16 cellular contexts compared by ENCODE assay signal in genomic region chr10:12503311-12503710, GRCh38.
A peak's percentile ranks its signal among the peaks of the same experiment; 100 is the strongest.
DNase-seq lines count a peak whose midpoint lies in the region; ATAC-seq and TF ChIP-seq lines count a peak whose summit lies in the region.
"Had no signal": no experiment of that assay in that cellular context is flagged by ENCODE, and none has a peak within 500 bp of the region (broad histone marks: within the 10 kb centered on the region; RNA-seq: fewer than 3 reads in every experiment).

No MANE protein-coding gene starts in this region.

- H3K27me3 ChIP-seq in testis = no peaks in the 10 kb centered on the region

- no peak for ATAC-seq in GM19328 (IDR thresholded peaks at IDR 0.05; ENCODE audit: unreplicated experiment)

- no peak overlapping the region for H3K4me3 ChIP-seq in testis
- H3K4me3 ChIP-seq: thoracic aorta had no signal

- 89 to 94% methylated on average over 10 of the region's 10 CpGs for WGBS in testis, 2 donors

- no peaks in the 10 kb centered on the region for H3K9me3 ChIP-seq in testis
- H3K9me3 ChIP-seq: thoracic aorta had no signal

- H3K27ac ChIP-seq in testis = no peak overlapping the region
- H3K27ac ChIP-seq: RWPE1, thoracic aorta had no signal

- intact Hi-C loops in testis (cut with DNase I; ENCODE audit: low total_unique reads) = no loop called here

- TF ChIP-seq CTCF in testis (IDR thresholded peaks at IDR 0.05) = no peak

- DNase-seq in NCI-H1105 treated with DMSO at 0.1 percent for 48 hours (lab: John Stamatoyannopoulos, UW) = peak; percentile 84
- peak; percentile 87 for DNase-seq in NCI-H2171 treated with DMSO at 0.1 percent for 48 hours (lab: John Stamatoyannopoulos, UW)
- peak; percentile 15 to 37 for DNase-seq in erythroblast (lab: John Stamatoyannopoulos, UW)
- peak; percentile 2 for DNase-seq in testis
- DNase-seq in NK-92 (lab: John Stamatoyannopoulos, UW; ENCODE audit: unreplicated experiment) = no peak
- no peak for DNase-seq in NCI-H82 treated with DMSO at 0.1 percent for 48 hours (lab: John Stamatoyannopoulos, UW; ENCODE audit: unreplicated experiment)
- DNase-seq: activated CD4-positive, alpha-beta T cell treated with anti-CD3 and anti-CD28 coated beads, Interleukin-2, amount 10 ng/mL, durations not matched to agents 24 days and 14 days; anterior cingulate cortex; cortex of kidney; GF-D8; glutamatergic neuron; MM.1S; NCI-H524 had no signal

- peaks cover 34% of the 10 kb centered on the region for H3K4me1 ChIP-seq in testis

- TF ChIP-seq POLR2A in erythroblast (IDR thresholded peaks at IDR 0.05; ENCODE audit: low read length) = no peak
- no peak for TF ChIP-seq POLR2A in testis (IDR thresholded peaks at IDR 0.05)

- no peaks in the 10 kb centered on the region for H3K36me3 ChIP-seq in testis (ENCODE audit: low read depth, missing control alignments)
- H3K36me3 ChIP-seq: thoracic aorta had no signal

Comparison
In these comparisons a context has a peak if more than half of its experiments do, and no peak if none do; other contexts are left out.
1. DNase-seq: peak in NCI-H1105 treated with DMSO at 0.1 percent for 48 hours (single experiment), NCI-H2171 treated with DMSO at 0.1 percent for 48 hours (single experiment), erythroblast (2 of 2) and testis (single experiment); none in NK-92 (single experiment) and NCI-H82 treated with DMSO at 0.1 percent for 48 hours (single experiment).